In genomic region chr19:48866692-48867091, GRCh38 we compare ENCODE assay signal across 1 cellular context.
TF ChIP-seq lines count a peak whose summit lies in the region.

No MANE protein-coding gene starts in this region.

TF ChIP-seq in IMR-90, 13 proteins besides CTCF, POLR2A, EP300 and RAD21:
- TF ChIP-seq RFX5 (IDR thresholded peaks at IDR 0.05; ENCODE audit: low read depth, low read length) = no peak
- TF ChIP-seq MAFK (IDR thresholded peaks at IDR 0.05; ENCODE audit: low read depth, low read length) = no peak
- no peak for TF ChIP-seq MAZ (IDR thresholded peaks at IDR 0.05; ENCODE audit: borderline replicate concordance, low read depth, low read length)
- TF ChIP-seq RCOR1 (IDR thresholded peaks at IDR 0.05; ENCODE audit: insufficient replicate concordance, low read length) = no peak
TF ChIP-seq in IMR-90: peak in this region for 0.
